Comparison of ENCODE assay signal across 22 cellular contexts in the genomic region with DNA sequence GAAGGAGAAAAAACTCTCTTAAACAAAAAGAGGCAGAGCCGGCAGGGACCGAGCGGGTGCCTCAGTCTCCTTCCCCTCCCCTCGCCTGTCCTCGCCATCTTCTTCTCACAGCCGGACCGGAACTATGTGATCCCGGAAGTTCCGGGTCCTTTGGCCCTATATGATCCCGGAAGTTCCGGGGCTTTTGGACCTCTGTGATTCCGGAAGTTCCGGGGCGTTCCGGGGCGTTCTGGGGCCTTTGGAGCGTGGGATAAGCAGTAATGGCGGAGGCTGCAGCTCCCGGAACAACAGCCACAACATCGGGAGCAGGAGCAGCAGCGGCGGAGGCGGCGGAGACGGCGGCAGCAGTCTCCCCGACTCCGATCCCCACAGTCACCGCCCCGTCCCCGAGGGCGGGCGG.
"Had no signal": no experiment of that assay in that cellular context is flagged by ENCODE, and none has a peak within 500 bp of the region (broad histone marks: within the 10 kb centered on the region; RNA-seq: fewer than 3 reads in every experiment).

No MANE protein-coding gene starts in this region.

- DNase-seq: KG1; MG63; NCI-H1092; NCI-H1436; NCI-H187; NCI-H2029; NCI-H2081 treated with DMSO at 0.1 percent for 48 hours; NCI-H2171; NCI-H226; NCI-H446; NCI-H510A; NCI-H524 treated with DMSO at 0.1 percent for 48 hours; NCI-H69; NCI-H774; NK-92 treated with Interleukin-12 subunit alpha and Interleukin-12 subunit beta, amount 100 ng/mL, for 24 hours; PC-3; SHP77 treated with DMSO at 0.1 percent for 48 hours; SJCRH30; SW 1271; T-cell had no signal

- H3K36me3 ChIP-seq: MG63, SJCRH30 had no signal

- ATAC-seq: Panc1, PC-3, T-cell had no signal

- H3K4me3 ChIP-seq: MG63, SJCRH30 had no signal

- H3K4me1 ChIP-seq: SJCRH30 had no signal

- H3K27me3 ChIP-seq: MG63, SJCRH30 had no signal

- H3K27ac ChIP-seq: RWPE1, SJCRH30 had no signal

- H3K9me3 ChIP-seq: MG63, SJCRH30 had no signal
